In genomic region chr20:33992923-33993799, GRCh38 we compare ENCODE assay signal across 8 cellular contexts. TPM values are rescaled to one million over a fixed set of nuclear protein-coding genes. Genes with fewer than 3 reads are reported as not detected.
A peak's percentile ranks its signal among the peaks of the same experiment; 100 is the strongest.
DNase-seq lines count a peak whose midpoint lies in the region; TF ChIP-seq lines count a peak whose summit lies in the region.

No MANE protein-coding gene starts in this region.

- peak overlapping the region; percentile 94 for H3K27ac ChIP-seq in SJSA1

- H3K4me3 Mint-ChIP-seq in activated naive CD4-positive, alpha-beta T cell treated with anti-CD3 and anti-CD28 coated beads for 36 hours, result peak overlapping the region; percentile 90

- H3K4me1 ChIP-seq in SJSA1 (replicated peaks), result peaks cover 29% of the 10 kb centered on the region
- H3K4me1 ChIP-seq in neuron (ENCODE audit: insufficient read depth, low read length), result peaks cover 32% of the 10 kb centered on the region

- H3K36me3 ChIP-seq in SJSA1 (peaks cover 15% of the 10 kb centered on the region), neuron (ENCODE audit: insufficient read depth, low read length) (peaks cover 6% of the 10 kb centered on the region)

- peak overlapping the region; percentile 64 for H2AFZ ChIP-seq in neuron (ENCODE audit: low read depth, low read length)

- H3K36me3 Mint-ChIP-seq in activated naive CD4-positive, alpha-beta T cell treated with anti-CD3 and anti-CD28 coated beads for 36 hours (ENCODE audit: low read depth), result peaks cover 7% of the 10 kb centered on the region

- H3K9me3 Mint-ChIP-seq in activated naive CD4-positive, alpha-beta T cell treated with anti-CD3 and anti-CD28 coated beads for 36 hours, result no peaks in the 10 kb centered on the region

- no peak for TF ChIP-seq CTCF in HFF-Myc (IDR thresholded peaks at IDR 0.05; ENCODE audit: low read depth, low read length, missing control alignments)

- no peaks in the 10 kb centered on the region for H3K27me3 Mint-ChIP-seq in activated naive CD4-positive, alpha-beta T cell treated with anti-CD3 and anti-CD28 coated beads for 36 hours (ENCODE audit: low read depth)

- H3K9me3 ChIP-seq in SJSA1 (replicated peaks) (no peaks in the 10 kb centered on the region), neuron (ENCODE audit: low read length) (no peaks in the 10 kb centered on the region)

- peak overlapping the region; percentile 98 for H3K27ac Mint-ChIP-seq in activated naive CD4-positive, alpha-beta T cell treated with anti-CD3 and anti-CD28 coated beads for 36 hours

- CTCF ChIA-PET in activated naive CD4-positive, alpha-beta T cell treated with anti-CD3 and anti-CD28 coated beads for 36 hours (lab: Charles Lee), result interaction anchor here (0.6 to 1.6 kb wide), 4 partner anchors 29 to 131 kb away, joined by 3 to 6 read pairs (median 4); partner anchors contain the start of gene EIF2S2

- peaks cover 48% of the 10 kb centered on the region for H3K4me1 Mint-ChIP-seq in activated naive CD4-positive, alpha-beta T cell treated with anti-CD3 and anti-CD28 coated beads for 36 hours (ENCODE audit: low read depth)

- no peaks in the 10 kb centered on the region for H3K27me3 ChIP-seq in SJSA1 (replicated peaks)
- H3K27me3 ChIP-seq in neuron (ENCODE audit: insufficient read depth, low read length), result no peaks in the 10 kb centered on the region

- H3K4me3 ChIP-seq in HFF-Myc (replicated peaks; ENCODE audit: low read depth, low read length) (peak overlapping the region; percentile 77), SJSA1 (peak overlapping the region; percentile 93), neuron (ENCODE audit: low read length) (peak overlapping the region; percentile 97)

- intact Hi-C loops in activated naive CD4-positive, alpha-beta T cell treated with anti-CD3 and anti-CD28 coated beads for 36 hours (cut with micrococcal nuclease), result loop anchor here (1.0 to 5.0 kb wide), 14 partner anchors 29 to 1669 kb away; partner anchors contain the start of genes ACTL10, AHCY, CHMP4B and CPNE1

- DNase-seq in GM04503 (ENCODE audit: low read depth), result peak; percentile 91
- peak; percentile 94 for DNase-seq in HFF-Myc (ENCODE audit: extremely low read depth, low read depth)
- peak; percentile 98 for DNase-seq in MV-4-11 (lab: John Stamatoyannopoulos, UW)
- peak; percentile 99 for DNase-seq in SJSA1 (ENCODE audit: low read depth in 1 of 2, low spot score in 2 of 2)
- peak; percentile 100 for DNase-seq in activated naive CD4-positive, alpha-beta T cell treated with anti-CD3 and anti-CD28 coated beads for 36 hours
- peak; percentile 97 for DNase-seq in foreskin melanocyte
- peak; percentile 96 for DNase-seq in stromal cell of bone marrow (ENCODE audit: low read depth)

RNA-seq across cellular contexts. Expression of gene RALY, which starts 0.6 kb away (rescaled TPM):
- total RNA-seq in SJSA1 (2014; rRNA removed; shearing (Covaris generic)), result 120 and 160 TPM in 2 replicates
- 100 to 1,000 TPM; 137 to 139 TPM for total RNA-seq in activated naive CD4-positive, alpha-beta T cell treated with anti-CD3 and anti-CD28 coated beads for 36 hours

Comparison
In these comparisons a context has a peak if more than half of its experiments do, and no peak if none do; other contexts are left out.
1. Peak in every context shown above with its lines: DNase-seq, H3K4me3 ChIP-seq and H3K27ac ChIP-seq.